ENCODE assay signal across 1 cellular context in genomic region chr12:113087193-113087592, GRCh38.
TF ChIP-seq lines count a peak whose summit lies in the region.

No MANE protein-coding gene starts in this region.

TF ChIP-seq in GM23338, 12 proteins besides CTCF, POLR2A, EP300 and RAD21 (continued from another document):
- no peak for TF ChIP-seq ZNF462 (CRISPR knock-in tag; IDR thresholded peaks at IDR 0.05)
- TF ChIP-seq CREB1 (CRISPR knock-in tag; IDR thresholded peaks at IDR 0.05; ENCODE audit: low read depth): no peak
- TF ChIP-seq EZH2 (IDR thresholded peaks at IDR 0.05; ENCODE audit: low read depth, unreplicated experiment): no peak
